In genomic region chr4:52824270-52824602, GRCh38 we compare ENCODE assay signal across 23 cellular contexts. TPM values are rescaled to one million over a fixed set of nuclear protein-coding genes. Genes with fewer than 3 reads are reported as not detected.
A peak's percentile ranks its signal among the peaks of the same experiment; 100 is the strongest.
DNase-seq lines count a peak whose midpoint lies in the region; ATAC-seq and TF ChIP-seq lines count a peak whose summit lies in the region.
"Had no signal": no experiment of that assay in that cellular context is flagged by ENCODE, and none has a peak within 500 bp of the region (broad histone marks: within the 10 kb centered on the region; RNA-seq: fewer than 3 reads in every experiment).

No MANE protein-coding gene starts in this region.

- no peaks in the 10 kb centered on the region for H3K79me1 ChIP-seq in neuronal stem cell (ENCODE audit: low read depth, low read length)

- peaks cover 9% of the 10 kb centered on the region for H3K9me3 Mint-ChIP-seq in type B pancreatic cell
- H3K9me3 Mint-ChIP-seq: CD4-positive, CD25-positive, alpha-beta regulatory T cell had no signal

- no peaks in the 10 kb centered on the region for H3K36me3 ChIP-seq in heart right ventricle
- no peaks in the 10 kb centered on the region for H3K36me3 ChIP-seq in neuronal stem cell (replicated peaks in 1 of 2; ENCODE audit: control insufficient read depth in 2 of 2, insufficient read depth in 2 of 2, low read length in 2 of 2)
- H3K36me3 ChIP-seq: left lung, tibial nerve had no signal

- no peaks in the 10 kb centered on the region for H3K9me3 ChIP-seq in heart right ventricle
- H3K9me3 ChIP-seq in neuronal stem cell (replicated peaks in 1 of 2; ENCODE audit: control insufficient read depth in 2 of 2, insufficient read depth in 1 of 2, low read depth in 1 of 2, low read length in 2 of 2) = peaks cover 0 to 2% of the 10 kb centered on the region in 2 donors
- H3K9me3 ChIP-seq: left lung, tibial nerve had no signal

- H2BK12ac ChIP-seq in neuronal stem cell (ENCODE audit: low read length) = no peak overlapping the region

- no peak for DNase-seq in heart right ventricle
- DNase-seq in left ventricle myocardium superior = no peak
- no peak for DNase-seq in epithelial cell of prostate (ENCODE audit: low read depth, low spot score)
- DNase-seq in neuronal stem cell (ENCODE audit: low spot score) = no peak
- DNase-seq in type B pancreatic cell (ENCODE audit: extremely low spot score, unreplicated experiment) = no peak
- DNase-seq in 8988T = no peak
- DNase-seq: activated CD4-positive, alpha-beta T cell treated with anti-CD3 and anti-CD28 coated beads for 1 hour; activated CD8-positive, alpha-beta memory T cell treated with anti-CD3 and anti-CD28 coated beads, Interleukin-2, amount 50 U/mL, for 4 hours; activated gamma-delta T cell treated with Interleukin-2 at 50 U/mL for 16 hours; CD4-positive, CD25-positive, alpha-beta regulatory T cell; DMS153; GDM1; MM.1S; NCI-H1694 treated with DMSO at 0.1 percent for 48 hours; NCI-H526 treated with DMSO at 0.1 percent for 48 hours; nucleus accumbens; stimulated activated CD4-positive, alpha-beta T cell treated with anti-CD3 and anti-CD28 coated beads, Interleukin-2, amount 100 ng/mL, for 24 hours; stimulated activated naive CD4-positive, alpha-beta T cell treated with Interleukin-2 at 50 U/mL for 16 hours; SW 1271 had no signal

- H3K14ac ChIP-seq in neuronal stem cell (ENCODE audit: low read length) = no peak overlapping the region

- peak overlapping the region; percentile 87 for H2AFZ ChIP-seq in neuronal stem cell (ENCODE audit: low read length)

- H3K27me3 ChIP-seq in heart right ventricle (no peaks in the 10 kb centered on the region), neuronal stem cell (ENCODE audit: control insufficient read depth in 3 of 3, insufficient read depth in 3 of 3, low read depth in 1 of 3, low read length in 3 of 3) (no peaks in the 10 kb centered on the region)
- H3K27me3 ChIP-seq: left lung, tibial nerve had no signal

- H3K18ac ChIP-seq in neuronal stem cell (ENCODE audit: low read length) = no peak overlapping the region

- H3K4me1 ChIP-seq in heart right ventricle (peaks cover 0 to 19% (median 7%) of the 10 kb centered on the region in 9 donors), neuronal stem cell (ENCODE audit: control insufficient read depth in 2 of 2, insufficient read depth in 1 of 2, low read depth in 1 of 2, low read length in 2 of 2) (peaks cover 8 to 13% of the 10 kb centered on the region in 2 donors)

- no peak overlapping the region for H3K23ac ChIP-seq in neuronal stem cell (ENCODE audit: low read depth, low read length, poor library complexity)

- no peak overlapping the region for H2BK5ac ChIP-seq in neuronal stem cell (ENCODE audit: low read length)

- H3K27ac ChIP-seq in heart right ventricle (peak overlapping the region in 8 of 10 donors; percentile 12 to 81 (median 76)), epithelial cell of prostate (peak overlapping the region; percentile 85), neuronal stem cell (replicated peaks; ENCODE audit: low read length) (no peak overlapping the region)

- H3K27me3 Mint-ChIP-seq in type B pancreatic cell = no peaks in the 10 kb centered on the region

- ATAC-seq in heart right ventricle = peak in 1 of 8 donors; percentile 53
- no peak for ATAC-seq in left ventricle myocardium superior
- no peak for ATAC-seq in GM21447 (IDR thresholded peaks at IDR 0.05; ENCODE audit: unreplicated experiment)
- no peak for ATAC-seq in HG02884 (IDR thresholded peaks at IDR 0.05; ENCODE audit: unreplicated experiment)

- H3K27ac Mint-ChIP-seq in type B pancreatic cell = peak overlapping the region; percentile 85
- H3K27ac Mint-ChIP-seq: CD4-positive, CD25-positive, alpha-beta regulatory T cell had no signal

- H3K4me2 ChIP-seq in neuronal stem cell (ENCODE audit: insufficient read depth, low read length, poor library complexity, severe bottlenecking) = no peak overlapping the region

- WGBS in heart right ventricle, 2 donors = 81 to 85% methylated on average over 6 of the region's 6 CpGs
- no CpG with 5 or more reads among the region's 6 CpGs for WGBS in neuronal stem cell (ENCODE audit: extremely low coverage in 2 of 2, insufficient read length in 2 of 2, insufficient replicate concordance in 1 of 2), 2 donors

- peak overlapping the region; percentile 27 for H3K4ac ChIP-seq in neuronal stem cell (ENCODE audit: low read length)

- H3K36me3 Mint-ChIP-seq in type B pancreatic cell = no peaks in the 10 kb centered on the region
- H3K36me3 Mint-ChIP-seq: CD4-positive, CD25-positive, alpha-beta regulatory T cell had no signal

- intact Hi-C loops in heart right ventricle (cut with DNase I) = no loop called here
- intact Hi-C loops in left ventricle myocardium superior (cut with micrococcal nuclease) = no loop called here

- H3K4me3 ChIP-seq in heart right ventricle (no peak overlapping the region), neuronal stem cell (ENCODE audit: low read length in 2 of 2) (no peak overlapping the region)
- H3K4me3 ChIP-seq: left lung, tibial nerve had no signal

- H3K4me1 Mint-ChIP-seq in type B pancreatic cell (ENCODE audit: unreplicated experiment) = peaks cover 25% of the 10 kb centered on the region

- peak overlapping the region; percentile 27 for H2BK15ac ChIP-seq in neuronal stem cell (ENCODE audit: low read length)

- H4K91ac ChIP-seq in neuronal stem cell (ENCODE audit: low read depth, low read length, poor library complexity) = no peak overlapping the region

- peak overlapping the region; percentile 34 for H3K4me3 Mint-ChIP-seq in type B pancreatic cell
- H3K4me3 Mint-ChIP-seq: CD4-positive, CD25-positive, alpha-beta regulatory T cell had no signal

- no peak overlapping the region for H4K8ac ChIP-seq in neuronal stem cell (ENCODE audit: low read depth, low read length)

- no peak for TF ChIP-seq CTCF in heart right ventricle (IDR thresholded peaks at IDR 0.05)
- no peak for TF ChIP-seq CTCF in type B pancreatic cell (conservative IDR thresholded peaks at IDR 0.05)

- H2AK5ac ChIP-seq in neuronal stem cell (ENCODE audit: low read depth, low read length) = peak overlapping the region; percentile 41

- H2BK120ac ChIP-seq in neuronal stem cell (ENCODE audit: low read depth, low read length) = no peak overlapping the region

- H3K9ac ChIP-seq in neuronal stem cell (ENCODE audit: low read depth, low read length, poor library complexity) = no peak overlapping the region

RNA-seq across cellular contexts. Expression of gene RASL11B, which starts 37.9 kb away (rescaled TPM):
- 10 to 100 TPM in 1 of 10 donors, 1 to 10 TPM in 9; 1.2 to 16.5 (median 6.1) TPM for total RNA-seq in heart right ventricle
- 1 to 10 TPM; 3.4 to 5.0 TPM for polyA plus RNA-seq in heart right ventricle
- 4.1 TPM for total RNA-seq in left ventricle myocardium superior
- polyA plus RNA-seq in neuronal stem cell (2013, experiment 1 of 2) = 5.3 TPM
- 5.3 TPM for polyA plus RNA-seq in neuronal stem cell (2013, experiment 2 of 2)
- total RNA-seq in type B pancreatic cell (ENCODE audit: low replicate concordance) = 2.7 and 15.7 TPM in 2 replicates
